Comparison of ENCODE assay signal across 8 cellular contexts in the genomic region with DNA sequence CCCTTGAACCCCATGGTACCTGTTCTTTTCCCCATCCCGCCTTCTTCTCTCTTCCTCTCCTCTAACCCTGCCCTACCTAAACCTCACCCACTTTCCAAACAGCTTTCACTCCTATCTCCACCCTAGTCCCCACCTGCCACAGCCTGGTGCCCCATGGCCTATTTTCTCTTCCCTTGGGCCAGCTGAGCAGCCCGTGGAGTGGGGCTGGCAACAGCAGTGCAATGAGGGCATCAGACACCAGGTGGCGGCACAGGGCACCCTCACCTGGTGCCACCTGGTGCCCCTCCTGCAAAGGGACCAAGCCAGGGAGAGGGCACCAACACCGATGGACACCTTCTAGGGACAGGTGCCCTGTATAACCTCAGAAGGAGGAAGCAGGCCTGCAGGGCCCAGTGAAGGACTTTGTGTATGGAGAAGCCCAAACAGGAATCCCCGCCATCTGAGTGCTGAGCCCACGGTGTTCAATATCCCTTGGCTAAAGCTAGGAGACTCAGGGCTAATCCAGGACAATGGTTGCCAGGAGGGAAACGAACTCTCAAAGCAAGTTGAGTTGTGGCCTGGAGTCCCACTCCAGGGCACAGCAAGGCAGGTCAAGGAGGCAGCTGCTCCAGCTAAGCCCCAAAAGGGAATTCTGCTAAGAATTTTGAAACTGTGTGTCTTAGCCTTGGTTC. TPM values are rescaled to one million over a fixed set of nuclear protein-coding genes. Genes with fewer than 3 reads are reported as not detected.
DNase-seq lines count a peak whose midpoint lies in the region; ATAC-seq, FAIRE-seq and TF ChIP-seq lines count a peak whose summit lies in the region.

No MANE protein-coding gene starts in this region.

- H3K9me3 Mint-ChIP-seq in T-cell, result no peaks in the 10 kb centered on the region

- peak overlapping the region in 1 of 2 donors; percentile 58 for H3K27ac Mint-ChIP-seq in T-cell

- no peak for FAIRE-seq in kidney (lab: Jason Lieb, UNC)

- TF ChIP-seq CTCF in BJ (IDR thresholded peaks at IDR 0.05; ENCODE audit: insufficient read depth, low read depth, low read length) (peak; percentile 82), HFF-Myc (IDR thresholded peaks at IDR 0.05; ENCODE audit: low read depth, low read length, missing control alignments) (peak; percentile 83), kidney (IDR thresholded peaks at IDR 0.05; ENCODE audit: borderline replicate concordance, extremely low read depth, insufficient read depth) (peak; percentile 90)

- POLR2A ChIA-PET in BJ (lab: Charles Lee), result no interaction called here
- POLR2A ChIA-PET in T-cell (lab: Charles Lee), result no interaction called here

- H3K27ac ChIP-seq in kidney (ENCODE audit: low read depth in 2 of 2, low read length in 2 of 2), result no peak overlapping the region

- H3K4me1 ChIP-seq in adipocyte (ENCODE audit: control insufficient read depth, insufficient read depth, low read length), result peaks cover 18% of the 10 kb centered on the region
- H3K4me1 ChIP-seq in kidney (ENCODE audit: control insufficient read depth in 1 of 2, insufficient read depth in 1 of 2, low read depth in 1 of 2, low read length in 2 of 2), result peaks cover 3 to 17% of the 10 kb centered on the region in 2 donors

- no peak overlapping the region for H3K4me3 Mint-ChIP-seq in T-cell

- intact Hi-C loops in kidney (cut with DNase I), result loop anchor here (10.0 kb wide), 1 partner anchor 54 kb away; no protein-coding TSS in a partner anchor

- H3K9me3 ChIP-seq in adipocyte (ENCODE audit: control insufficient read depth, low read length) (no peaks in the 10 kb centered on the region), kidney (ENCODE audit: control insufficient read depth in 1 of 2, low read length in 2 of 2) (no peaks in the 10 kb centered on the region)

- DNase-seq in BJ (ENCODE audit: low read depth) (no peak), HFF-Myc (ENCODE audit: extremely low read depth, low read depth) (no peak), T-cell (peak in 32 of 34 experiments; percentile 12 to 59 (median 46)), adipocyte (ENCODE audit: low read depth) (peak; percentile 54), kidney (peak; percentile 81)
- peak; percentile 13 for DNase-seq in stimulated activated CD8-positive, alpha-beta memory T cell treated with anti-CD3 and anti-CD28 coated beads, Interleukin-12 subunit alpha, Interleukin-12 subunit beta, amount 100 ng/mL, for 4 hours (ENCODE audit: low read depth)

- H3K27me3 ChIP-seq in BJ (ENCODE audit: control insufficient read depth, insufficient read depth, low read length), result no peaks in the 10 kb centered on the region
- no peaks in the 10 kb centered on the region for H3K27me3 ChIP-seq in adipocyte (replicated peaks; ENCODE audit: control insufficient read depth, insufficient read depth, low read length)

- ATAC-seq in T-cell (replicated peaks in 1 of 4) (peak; percentile 58 to 81 (median 75)), GM19395 (IDR thresholded peaks at IDR 0.05; ENCODE audit: unreplicated experiment) (no peak), HG03520 (IDR thresholded peaks at IDR 0.05; ENCODE audit: unreplicated experiment) (no peak)

- no peaks in the 10 kb centered on the region for H3K36me3 ChIP-seq in BJ (ENCODE audit: control insufficient read depth, insufficient read depth, low read length)
- no peaks in the 10 kb centered on the region for H3K36me3 ChIP-seq in adipocyte (ENCODE audit: control insufficient read depth, insufficient read depth, low read length, severe bottlenecking)
- H3K36me3 ChIP-seq in kidney (ENCODE audit: control insufficient read depth in 1 of 2, insufficient read depth in 2 of 2, low read length in 2 of 2), result no peaks in the 10 kb centered on the region

- no peaks in the 10 kb centered on the region for H3K36me3 Mint-ChIP-seq in T-cell

- H3K9ac ChIP-seq in adipocyte (ENCODE audit: low read length) (no peak overlapping the region), kidney (ENCODE audit: low read length in 2 of 2) (no peak overlapping the region)

- CTCF ChIA-PET in BJ (lab: Yijun Ruan, JAX) (interaction anchor here (0.6 to 9.8 kb wide), 25 partner anchors 7 to 90 kb away, joined by 3 to 186 read pairs (median 9); a partner anchor contains a TSS), T-cell (lab: Charles Lee) (interaction anchor here (0.6 to 1.1 kb wide), 3 partner anchors 14 to 137 kb away, joined by 3 to 4 read pairs (median 3); no protein-coding TSS in a partner anchor)

- peaks cover 57 to 80% of the 10 kb centered on the region in 2 donors for H3K27me3 Mint-ChIP-seq in T-cell

- H3K4me1 Mint-ChIP-seq in T-cell, result peaks cover 0 to 10% (median 9%) of the 10 kb centered on the region in 3 donors

- H3K4me3 ChIP-seq in BJ (ENCODE audit: low read depth, low read length) (no peak overlapping the region), HFF-Myc (replicated peaks; ENCODE audit: low read depth, low read length) (no peak overlapping the region), adipocyte (ENCODE audit: low read length) (no peak overlapping the region), kidney (ENCODE audit: low read length in 2 of 2) (no peak overlapping the region)

RNA-seq across cellular contexts. Expression of a gene that starts 4.0 kb away (rescaled TPM):
- polyA plus RNA-seq in BJ (2011; rRNA removed), result 37.2 and 56.4 TPM in 2 replicates
- 52.4 and 55.7 TPM in 2 replicates for polyA minus RNA-seq in BJ (2011; rRNA and poly(A)+ RNA removed)
- 1 to 10 TPM in 3 of 5 donors, under 1 TPM in 1, not detected in 1; 0.75 to 2.2 (median 1.5) TPM for total RNA-seq in T-cell
- total RNA-seq in kidney, result 156 TPM
- 9.3 TPM for polyA plus RNA-seq in kidney (ENCODE audit: insufficient read depth, low read depth, low replicate concordance)

Comparison
In these comparisons a context has a peak if more than half of its experiments do, and no peak if none do; other contexts are left out.
1. DNase-seq: peak in T-cell (32 of 34), adipocyte (single experiment), kidney (single experiment) and stimulated activated CD8-positive, alpha-beta memory T cell treated with anti-CD3 and anti-CD28 coated beads, Interleukin-12 subunit alpha, Interleukin-12 subunit beta, amount 100 ng/mL, for 4 hours (single experiment); none in BJ (single experiment) and HFF-Myc (single experiment).
2. ATAC-seq: peak in T-cell (4 of 4); none in GM19395 (single experiment) and HG03520 (single experiment).
3. RNA of a gene that starts 4.0 kb away (total RNA-seq): 156 TPM in kidney (single experiment); 0.75 to 2.2 TPM in T-cell; every median in the first group is over 10 times any median in the second.
4. Peak in every context shown above with its lines, with median percentiles within 50 percentile points of each other: CTCF ChIP-seq.